15 cellular contexts compared by ENCODE assay signal in the genomic region with DNA sequence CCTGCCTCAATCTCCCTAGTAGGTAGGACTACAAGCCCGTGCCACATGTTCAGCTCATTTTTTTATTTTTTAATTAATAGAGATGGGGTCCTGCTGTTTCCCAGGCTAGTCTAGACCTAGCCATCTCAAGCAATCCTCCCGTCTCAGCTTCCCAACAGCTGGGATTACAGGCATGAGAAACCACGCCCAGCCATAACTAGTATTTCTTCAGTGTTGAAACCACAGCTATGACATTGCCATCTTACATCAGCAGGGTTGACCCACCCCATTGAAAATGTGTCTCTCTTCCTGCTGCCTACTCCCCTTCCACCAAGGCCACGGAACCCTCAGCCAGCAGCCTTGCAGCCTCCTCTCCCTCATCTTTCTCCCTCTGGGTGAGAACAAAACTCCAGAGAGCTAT.
DNase-seq lines count a peak whose midpoint lies in the region; ATAC-seq and TF ChIP-seq lines count a peak whose summit lies in the region.
"Had no signal": no experiment of that assay in that cellular context is flagged by ENCODE, and none has a peak within 500 bp of the region (broad histone marks: within the 10 kb centered on the region; RNA-seq: fewer than 3 reads in every experiment).

No MANE protein-coding gene starts in this region.

- CTCF ChIA-PET in CD4-positive, alpha-beta T cell (lab: Charles Lee) = interaction anchor here (1.6 kb wide), 1 partner anchor 66 kb away, joined by 4 read pairs; no protein-coding TSS in a partner anchor
- CTCF ChIA-PET in IMR-90 (lab: Yijun Ruan, JAX) = no interaction called here

- no peak overlapping the region for H3K23ac ChIP-seq in IMR-90 (ENCODE audit: low read depth, low read length)

- H3K14ac ChIP-seq in IMR-90 (replicated peaks; ENCODE audit: low read depth, low read length) = no peak overlapping the region

- H2BK15ac ChIP-seq in IMR-90 (ENCODE audit: low read depth, low read length) = no peak overlapping the region

- H3K9ac ChIP-seq in IMR-90 (ENCODE audit: low read depth, low read length) = no peak overlapping the region

- H3K4me1 ChIP-seq in IMR-90 (ENCODE audit: control insufficient read depth, insufficient read depth, low read length) = peaks cover 9% of the 10 kb centered on the region
- no peaks in the 10 kb centered on the region for H3K4me1 ChIP-seq in effector memory CD4-positive, alpha-beta T cell (ENCODE audit: control insufficient read depth, insufficient read depth, low read length, poor library complexity, severe bottlenecking)
- H3K4me1 ChIP-seq: SJSA1 had no signal

- H3K4ac ChIP-seq in IMR-90 (ENCODE audit: low read depth, low read length) = no peak overlapping the region

- no peak overlapping the region for H4K8ac ChIP-seq in IMR-90 (ENCODE audit: low read depth in 2 of 2, low read length in 2 of 2)

- POLR2A ChIA-PET in CD4-positive, alpha-beta T cell (lab: Charles Lee) = no interaction called here
- POLR2A ChIA-PET in IMR-90 (lab: Charles Lee; ENCODE audit: unreplicated experiment) = no interaction called here

- no peak for TF ChIP-seq POLR2A in IMR-90 (IDR thresholded peaks at IDR 0.05; ENCODE audit: low read depth, low read length)

- peaks cover 83% of the 10 kb centered on the region for H3K36me3 Mint-ChIP-seq in CD4-positive, alpha-beta T cell (ENCODE audit: low read depth)

- H3K9me1 ChIP-seq in IMR-90 (ENCODE audit: insufficient read depth, low read length) = peaks cover 9% of the 10 kb centered on the region

- no peak overlapping the region for H3K4me2 ChIP-seq in IMR-90 (ENCODE audit: low read depth, low read length)

- H2AK5ac ChIP-seq in IMR-90 (ENCODE audit: low read depth, low read length) = no peak overlapping the region

- H2BK20ac ChIP-seq in IMR-90 (ENCODE audit: low read depth, low read length) = no peak overlapping the region

- H3K27me3 ChIP-seq in CD4-positive, alpha-beta T cell (ENCODE audit: control insufficient read depth, insufficient read depth, low read length) = no peaks in the 10 kb centered on the region
- H3K27me3 ChIP-seq in IMR-90 (ENCODE audit: control insufficient read depth, insufficient read depth, low read length) = no peaks in the 10 kb centered on the region
- no peaks in the 10 kb centered on the region for H3K27me3 ChIP-seq in effector memory CD4-positive, alpha-beta T cell (replicated peaks; ENCODE audit: control insufficient read depth, insufficient read depth, low read length, poor library complexity, severe bottlenecking)
- H3K27me3 ChIP-seq: right atrium auricular region, SJSA1 had no signal

- WGBS in IMR-90 (ENCODE audit: extremely low coverage in 2 of 2, insufficient read length in 1 of 2), 2 experiments = no CpG with 5 or more reads among the region's 4 CpGs

- peaks cover 24 to 33% of the 10 kb centered on the region in 2 experiments for H3K79me1 ChIP-seq in IMR-90 (ENCODE audit: low read depth in 1 of 2, low read length in 2 of 2)

- no peak for DNase-seq in CD4-positive, alpha-beta T cell
- DNase-seq in IMR-90 (peak; percentile 51), astrocyte of the spinal cord (ENCODE audit: low read depth, low spot score) (peak; percentile 54), kidney tubule cell (ENCODE audit: low spot score) (peak; percentile 22), HuH-7 (ENCODE audit: low spot score) (no peak), globus pallidus (ENCODE audit: low spot score) (no peak), C1 segment of cervical spinal cord (lab: John Stamatoyannopoulos, UW) (no peak)
- no peak for DNase-seq in effector memory CD4-positive, alpha-beta T cell
- DNase-seq: NCI-H1436, NCI-H524 treated with DMSO at 0.1 percent for 48 hours, substantia nigra had no signal

- H3K4me3 ChIP-seq in IMR-90 (ENCODE audit: insufficient read depth, low read depth, low read length) (no peak overlapping the region), astrocyte of the spinal cord (ENCODE audit: low read depth, low read length) (no peak overlapping the region)
- no peak overlapping the region for H3K4me3 ChIP-seq in effector memory CD4-positive, alpha-beta T cell (ENCODE audit: insufficient read depth, low read depth, low read length, poor library complexity, severe bottlenecking)
- H3K4me3 ChIP-seq: right atrium auricular region, SJSA1 had no signal

- H3K9me3 ChIP-seq in CD4-positive, alpha-beta T cell (ENCODE audit: control insufficient read depth, low read length) = no peaks in the 10 kb centered on the region
- no peaks in the 10 kb centered on the region for H3K9me3 ChIP-seq in IMR-90 (ENCODE audit: control insufficient read depth, insufficient read depth, low read length)
- H3K9me3 ChIP-seq in effector memory CD4-positive, alpha-beta T cell (ENCODE audit: control insufficient read depth, low read length) = no peaks in the 10 kb centered on the region
- H3K9me3 ChIP-seq: SJSA1 had no signal

- H3K27me3 Mint-ChIP-seq in CD4-positive, alpha-beta T cell = no peaks in the 10 kb centered on the region
- H3K27me3 Mint-ChIP-seq: brain had no signal

- no peak for TF ChIP-seq RAD21 in IMR-90 (IDR thresholded peaks at IDR 0.05; ENCODE audit: low read length)

- BruUV-seq in IMR-90 (replicated peaks; lab: Mats Ljungman, UMichigan) = no TSS peak

- peaks cover 24% of the 10 kb centered on the region for H3K36me3 ChIP-seq in IMR-90 (ENCODE audit: control insufficient read depth, insufficient read depth, low read length)
- peaks cover 17% of the 10 kb centered on the region for H3K36me3 ChIP-seq in effector memory CD4-positive, alpha-beta T cell (ENCODE audit: control insufficient read depth, insufficient read depth, low read length)

- in situ Hi-C loops in IMR-90 (cut with MboI; ENCODE audit: low sequenced_read_pairs) = no loop called here
- in situ Hi-C loops in astrocyte of the spinal cord (cut with HindIII; ENCODE audit: low sequenced_read_pairs) = no loop called here

- dilution Hi-C loops in IMR-90 (cut with HindIII; ENCODE audit: low sequenced_read_pairs, unreplicated experiment) = no loop called here

- peaks cover 11% of the 10 kb centered on the region for H3K4me1 Mint-ChIP-seq in CD4-positive, alpha-beta T cell (ENCODE audit: low read depth)
- H3K4me1 Mint-ChIP-seq: brain had no signal

- peaks cover 7% of the 10 kb centered on the region; the same call in 1 of the 2 replicates for H4K20me1 ChIP-seq in IMR-90 (ENCODE audit: insufficient read depth, low read length)

- no peak overlapping the region for H2BK5ac ChIP-seq in IMR-90 (ENCODE audit: low read depth, low read length, poor library complexity, severe bottlenecking)

- intact Hi-C loops in CD4-positive, alpha-beta T cell (cut with DNase I, micrococcal nuclease) = no loop called here
- intact Hi-C loops in IMR-90 (cut with micrococcal nuclease) = no loop called here

- TF ChIP-seq CTCF in CD4-positive, alpha-beta T cell (IDR thresholded peaks at IDR 0.05) = no peak
- no peak for TF ChIP-seq CTCF in IMR-90 (conservative IDR thresholded peaks at IDR 0.05; ENCODE audit: low read depth, low read length)
- no peak for TF ChIP-seq CTCF in astrocyte of the spinal cord (IDR thresholded peaks at IDR 0.05; ENCODE audit: low read depth, low read length)

- H2AK9ac ChIP-seq in IMR-90 (replicated peaks; ENCODE audit: low read depth, low read length, poor library complexity) = no peak overlapping the region

- H2BK120ac ChIP-seq in IMR-90 (ENCODE audit: low read depth, low read length) = no peak overlapping the region

- H2AFZ ChIP-seq in IMR-90 (replicated peaks; ENCODE audit: low read length, poor library complexity) = no peak overlapping the region

- H4K5ac ChIP-seq in IMR-90 (ENCODE audit: low read depth, low read length) = no peak overlapping the region

- no peak overlapping the region for H3K27ac ChIP-seq in CD4-positive, alpha-beta T cell (ENCODE audit: low read depth, low read length)
- no peak overlapping the region for H3K27ac ChIP-seq in IMR-90 (ENCODE audit: insufficient read depth, low read length)
- H3K27ac ChIP-seq in effector memory CD4-positive, alpha-beta T cell (ENCODE audit: insufficient read depth, low read length, poor library complexity, severe bottlenecking) = no peak overlapping the region
- H3K27ac ChIP-seq: right atrium auricular region, SJSA1, VCaP had no signal

- no peak overlapping the region for H3K18ac ChIP-seq in IMR-90 (ENCODE audit: low read depth, low read length)

- H3K9me3 Mint-ChIP-seq in CD4-positive, alpha-beta T cell = no peaks in the 10 kb centered on the region

- no peak for ATAC-seq in CD4-positive, alpha-beta T cell (ENCODE audit: poor library complexity)
- ATAC-seq in IMR-90 (ENCODE audit: low read depth) = peak; percentile 16

- no peak overlapping the region for H3K4me3 Mint-ChIP-seq in CD4-positive, alpha-beta T cell
- H3K4me3 Mint-ChIP-seq: brain had no signal

- no peak overlapping the region for H3K56ac ChIP-seq in IMR-90 (ENCODE audit: extremely low read depth, insufficient read depth, low read length)

- H4K91ac ChIP-seq in IMR-90 (ENCODE audit: insufficient read depth, low read depth, low read length) = no peak overlapping the region

- H3K27ac Mint-ChIP-seq in CD4-positive, alpha-beta T cell = peak overlapping the region; percentile 62

TF ChIP-seq in IMR-90, 13 proteins besides CTCF, POLR2A, EP300 and RAD21:
- peak; percentile 33; the same call in 1 of the 2 replicates for TF ChIP-seq CEBPB (IDR thresholded peaks at IDR 0.05; ENCODE audit: low read depth, low read length)
- TF ChIP-seq RFX5 (IDR thresholded peaks at IDR 0.05; ENCODE audit: low read depth, low read length) = no peak

Comparison
In these comparisons a context has a peak if more than half of its experiments do, and no peak if none do; other contexts are left out.
1. DNase-seq: peak in IMR-90 (single experiment), astrocyte of the spinal cord (single experiment) and kidney tubule cell (single experiment); none in CD4-positive, alpha-beta T cell (0 of 10), effector memory CD4-positive, alpha-beta T cell (0 of 3), HuH-7 (single experiment), globus pallidus (single experiment) and C1 segment of cervical spinal cord (0 of 14).